24 cellular contexts compared by ENCODE assay signal in genomic region chr13:57992416-57992815, GRCh38.
DNase-seq lines count a peak whose midpoint lies in the region; FAIRE-seq and TF ChIP-seq lines count a peak whose summit lies in the region.
"Had no signal": no experiment of that assay in that cellular context is flagged by ENCODE, and none has a peak within 500 bp of the region (broad histone marks: within the 10 kb centered on the region; RNA-seq: fewer than 3 reads in every experiment).

No MANE protein-coding gene starts in this region.

- H3K36me3 ChIP-seq in mammary epithelial cell (ENCODE audit: insufficient read depth, low read length), result no peaks in the 10 kb centered on the region
- no peaks in the 10 kb centered on the region for H3K36me3 ChIP-seq in astrocyte (ENCODE audit: insufficient read depth, low read length)
- no peaks in the 10 kb centered on the region for H3K36me3 ChIP-seq in neural progenitor cell
- H3K36me3 ChIP-seq: BE2C; BLaER1 treated with 17β-estradiol and CSF1 and Interleukin-3, amounts not matched to agents 10 nM and 100 nM had no signal

- H3K27me3 ChIP-seq in mammary epithelial cell (ENCODE audit: insufficient read depth, low read length), result no peaks in the 10 kb centered on the region
- H3K27me3 ChIP-seq in astrocyte (ENCODE audit: insufficient read depth, low read length), result no peaks in the 10 kb centered on the region
- H3K27me3 ChIP-seq in neural progenitor cell, result no peaks in the 10 kb centered on the region
- H3K27me3 ChIP-seq: BE2C; BLaER1 treated with 17β-estradiol and CSF1 and Interleukin-3, amounts not matched to agents 10 nM and 100 nM had no signal

- intact Hi-C loops in mammary epithelial cell (cut with micrococcal nuclease) (no loop called here), MCF 10A (cut with micrococcal nuclease) (no loop called here)

- no peak overlapping the region for H3K4me3 Mint-ChIP-seq in MCF 10A (ENCODE audit: unreplicated experiment)
- H3K4me3 Mint-ChIP-seq in astrocyte (ENCODE audit: unreplicated experiment), result no peak overlapping the region
- H3K4me3 Mint-ChIP-seq in neural progenitor cell, result no peak overlapping the region
- H3K4me3 Mint-ChIP-seq: CD14-positive monocyte; CD4-positive, alpha-beta memory T cell had no signal

- no peaks in the 10 kb centered on the region for H3K79me2 ChIP-seq in mammary epithelial cell (ENCODE audit: insufficient read depth, low read length)
- no peaks in the 10 kb centered on the region for H3K79me2 ChIP-seq in astrocyte (ENCODE audit: insufficient read depth, low read length)
- no peaks in the 10 kb centered on the region for H3K79me2 ChIP-seq in neural progenitor cell (ENCODE audit: low read depth)

- no peak overlapping the region for H3K9ac ChIP-seq in mammary epithelial cell (ENCODE audit: insufficient read depth, low read length)
- H3K9ac ChIP-seq in astrocyte (ENCODE audit: low read length), result no peak overlapping the region
- H3K9ac ChIP-seq in neural progenitor cell, result no peak overlapping the region
- H3K9ac ChIP-seq: BLaER1 treated with 17β-estradiol and CSF1 and Interleukin-3, amounts not matched to agents 10 nM and 100 nM; GM23248 had no signal

- in situ Hi-C loops in mammary epithelial cell (cut with MboI; ENCODE audit: low sequenced_read_pairs in 2 of 2), result no loop called here

- H3K9me3 Mint-ChIP-seq in MCF 10A (ENCODE audit: unreplicated experiment), result no peaks in the 10 kb centered on the region
- no peaks in the 10 kb centered on the region for H3K9me3 Mint-ChIP-seq in astrocyte (ENCODE audit: unreplicated experiment)
- no peaks in the 10 kb centered on the region for H3K9me3 Mint-ChIP-seq in neural progenitor cell

- H3K4me3 ChIP-seq in mammary epithelial cell (replicated peaks in 1 of 3; ENCODE audit: insufficient read depth in 1 of 3, low read depth in 2 of 3, low read length in 3 of 3), result no peak overlapping the region
- H3K4me3 ChIP-seq in astrocyte (ENCODE audit: insufficient read depth, low read depth, low read length), result no peak overlapping the region
- no peak overlapping the region for H3K4me3 ChIP-seq in neural progenitor cell
- H3K4me3 ChIP-seq: A549; BLaER1 treated with 17β-estradiol and CSF1 and Interleukin-3, amounts not matched to agents 10 nM and 100 nM; GM12878; GM23248 had no signal

- H4K20me1 ChIP-seq in mammary epithelial cell (ENCODE audit: insufficient read depth, low read length) (no peaks in the 10 kb centered on the region), astrocyte (ENCODE audit: insufficient read depth, low read length) (no peaks in the 10 kb centered on the region), neural progenitor cell (ENCODE audit: low read depth) (no peaks in the 10 kb centered on the region)
- H4K20me1 ChIP-seq: BLaER1 treated with 17β-estradiol and CSF1 and Interleukin-3, amounts not matched to agents 10 nM and 100 nM had no signal

- H3K4me1 Mint-ChIP-seq in MCF 10A (ENCODE audit: insufficient read depth, unreplicated experiment) (no peaks in the 10 kb centered on the region), astrocyte (ENCODE audit: low read depth, unreplicated experiment) (peaks cover 4% of the 10 kb centered on the region), neural progenitor cell (no peaks in the 10 kb centered on the region)
- H3K4me1 Mint-ChIP-seq: CD14-positive monocyte; CD4-positive, alpha-beta memory T cell had no signal

- BruUV-seq in mammary epithelial cell (replicated peaks; lab: Mats Ljungman, UMichigan) (no TSS peak), MCF 10A (replicated peaks; lab: Mats Ljungman, UMichigan) (no TSS peak)

- H3K27ac Mint-ChIP-seq in MCF 10A (ENCODE audit: low read depth, unreplicated experiment) (no peak overlapping the region), astrocyte (ENCODE audit: unreplicated experiment) (no peak overlapping the region), neural progenitor cell (no peak overlapping the region)
- H3K27ac Mint-ChIP-seq: CD14-positive monocyte; CD4-positive, alpha-beta memory T cell had no signal

- no peaks in the 10 kb centered on the region for H3K36me3 Mint-ChIP-seq in MCF 10A (ENCODE audit: insufficient read depth, unreplicated experiment)
- no peaks in the 10 kb centered on the region for H3K36me3 Mint-ChIP-seq in astrocyte (ENCODE audit: low read depth, unreplicated experiment)
- H3K36me3 Mint-ChIP-seq in neural progenitor cell, result no peaks in the 10 kb centered on the region
- H3K36me3 Mint-ChIP-seq: CD14-positive monocyte; CD4-positive, alpha-beta memory T cell had no signal

- dilution Hi-C loops in mammary epithelial cell (cut with HindIII; ENCODE audit: low sequenced_read_pairs), result no loop called here

- TF ChIP-seq CTCF in mammary epithelial cell (conservative IDR thresholded peaks at IDR 0.05 in 1 of 2, IDR thresholded peaks at IDR 0.05 in 1 of 2; ENCODE audit: extremely low read depth in 1 of 2, insufficient read depth in 1 of 2, low read depth in 1 of 2, low read length in 2 of 2) (no peak), MCF 10A (IDR thresholded peaks at IDR 0.05; ENCODE audit: unreplicated experiment) (no peak), astrocyte (IDR thresholded peaks at IDR 0.05; ENCODE audit: insufficient read depth, low read depth, low read length) (no peak), neural progenitor cell (IDR thresholded peaks at IDR 0.05) (no peak)

- H3K27me3 Mint-ChIP-seq in MCF 10A (ENCODE audit: insufficient read depth, unreplicated experiment) (peaks cover 11% of the 10 kb centered on the region), astrocyte (ENCODE audit: low read depth, unreplicated experiment) (no peaks in the 10 kb centered on the region), neural progenitor cell (ENCODE audit: insufficient read depth, low read depth) (no peaks in the 10 kb centered on the region)
- H3K27me3 Mint-ChIP-seq: CD4-positive, alpha-beta memory T cell had no signal

- 14% methylated on average over 1 of the region's 1 CpG for WGBS in mammary epithelial cell (ENCODE audit: low coverage, missing lambda C conversion rate)

- H3F3A ChIP-seq in neural progenitor cell (ENCODE audit: low read depth), result no peaks in the 10 kb centered on the region

- peak overlapping the region; percentile 34 for H3K27ac ChIP-seq in mammary epithelial cell (ENCODE audit: insufficient read depth, low read depth, low read length)
- no peak overlapping the region for H3K27ac ChIP-seq in astrocyte (ENCODE audit: low read depth, low read length)
- no peak overlapping the region for H3K27ac ChIP-seq in neural progenitor cell
- H3K27ac ChIP-seq: A549; BLaER1 treated with 17β-estradiol and CSF1 and Interleukin-3, amounts not matched to agents 10 nM and 100 nM; GM23248 had no signal

- peak overlapping the region; percentile 37 for H2AFZ ChIP-seq in mammary epithelial cell (ENCODE audit: low read depth, low read length)
- no peak overlapping the region for H2AFZ ChIP-seq in astrocyte (ENCODE audit: low read depth, low read length)
- H2AFZ ChIP-seq in neural progenitor cell (replicated peaks), result peak overlapping the region; percentile 66
- H2AFZ ChIP-seq: GM23248 had no signal

- peaks cover 11% of the 10 kb centered on the region for H3K4me1 ChIP-seq in mammary epithelial cell (ENCODE audit: insufficient read depth, low read length)
- H3K4me1 ChIP-seq in astrocyte (ENCODE audit: insufficient read depth, low read length), result no peaks in the 10 kb centered on the region
- H3K4me1 ChIP-seq in neural progenitor cell, result no peaks in the 10 kb centered on the region
- H3K4me1 ChIP-seq: A549; BLaER1 treated with 17β-estradiol and CSF1 and Interleukin-3, amounts not matched to agents 10 nM and 100 nM; Caco-2 had no signal

- H3K9me3 ChIP-seq in mammary epithelial cell (replicated peaks; ENCODE audit: insufficient read depth, low read length) (peaks cover 3% of the 10 kb centered on the region), astrocyte (ENCODE audit: insufficient read depth, low read depth, low read length) (no peaks in the 10 kb centered on the region), neural progenitor cell (ENCODE audit: low read depth) (no peaks in the 10 kb centered on the region)
- H3K9me3 ChIP-seq: A549; BE2C; BLaER1 treated with 17β-estradiol and CSF1 and Interleukin-3, amounts not matched to agents 10 nM and 100 nM; Caco-2 had no signal

- CTCF ChIA-PET in mammary epithelial cell (lab: Charles Lee; ENCODE audit: low non-redundant PET), result no interaction called here
- CTCF ChIA-PET in MCF 10A (lab: Yijun Ruan, JAX), result no interaction called here

- FAIRE-seq in astrocyte (lab: Jason Lieb, UNC), result no peak
- FAIRE-seq: A549, GM12878, GM19239, H1 had no signal

- H3K4me2 ChIP-seq in mammary epithelial cell (ENCODE audit: insufficient read depth, low read depth, low read length) (no peak overlapping the region), astrocyte (ENCODE audit: low read length) (no peak overlapping the region), neural progenitor cell (no peak overlapping the region)
- H3K4me2 ChIP-seq: A549; BLaER1 treated with 17β-estradiol and CSF1 and Interleukin-3, amounts not matched to agents 10 nM and 100 nM had no signal

- POLR2A ChIA-PET in MCF 10A (lab: Yijun Ruan, JAX), result no interaction called here

- DNase-seq in mammary epithelial cell (no peak), MCF 10A (ENCODE audit: unreplicated experiment) (no peak), astrocyte (ENCODE audit: low read depth) (peak; percentile 39), neural progenitor cell (ENCODE audit: low spot score) (no peak), DMS114 treated with DMSO at 0.1 percent for 48 hours (lab: John Stamatoyannopoulos, UW; ENCODE audit: unreplicated experiment) (no peak), CD1c-positive myeloid dendritic cell (ENCODE audit: extremely low spot score) (no peak)
- DNase-seq: 8988T; ACHN; AML-193; BE2C; Caco-2; CD4-positive, alpha-beta memory T cell; DMS79; EL; GDM1; GM23248; H7; HCEC 1CT had no signal
